Comparison of ENCODE assay signal across 8 cellular contexts in genomic region chr19:48470281-48470680, GRCh38. TPM values are rescaled to one million over a fixed set of nuclear protein-coding genes. Genes with fewer than 3 reads are reported as not detected.
DNase-seq lines count a peak whose midpoint lies in the region; ATAC-seq and TF ChIP-seq lines count a peak whose summit lies in the region.

No MANE protein-coding gene starts in this region.

- H3K4me1 Mint-ChIP-seq in activated CD8-positive, alpha-beta T cell treated with anti-CD3 and anti-CD28 coated beads, Interleukin-2, amount 10 ng/mL, durations not matched to agents 7 days and 5 days (ENCODE audit: low read depth): peaks cover 29% of the 10 kb centered on the region
- peaks cover 33% of the 10 kb centered on the region for H3K4me1 Mint-ChIP-seq in stimulated activated effector memory CD8-positive, alpha-beta T cell treated with anti-CD3 and anti-CD28 coated beads, Interleukin-12 subunit alpha, Interleukin-12 subunit beta, amount 100 ng/mL, for 72 hours

- CTCF ChIA-PET in activated CD8-positive, alpha-beta T cell treated with anti-CD3 and anti-CD28 coated beads, Interleukin-2, amount 10 ng/mL, durations not matched to agents 7 days and 5 days (lab: Charles Lee): interaction anchor here (1.9 kb wide), 1 partner anchor 19 kb away, joined by 12 read pairs; no protein-coding TSS in a partner anchor

- H3K36me3 Mint-ChIP-seq in activated CD8-positive, alpha-beta T cell treated with anti-CD3 and anti-CD28 coated beads, Interleukin-2, amount 10 ng/mL, durations not matched to agents 7 days and 5 days (ENCODE audit: low read depth): peaks cover 36% of the 10 kb centered on the region
- peaks cover 61% of the 10 kb centered on the region for H3K36me3 Mint-ChIP-seq in stimulated activated effector memory CD8-positive, alpha-beta T cell treated with anti-CD3 and anti-CD28 coated beads, Interleukin-12 subunit alpha, Interleukin-12 subunit beta, amount 100 ng/mL, for 72 hours

- ATAC-seq in activated CD8-positive, alpha-beta T cell treated with anti-CD3 and anti-CD28 coated beads, Interleukin-2, amount 10 ng/mL, durations not matched to agents 7 days and 5 days: no peak
- no peak for ATAC-seq in stimulated activated effector memory CD8-positive, alpha-beta T cell treated with anti-CD3 and anti-CD28 coated beads, Interleukin-12 subunit alpha, Interleukin-12 subunit beta, amount 100 ng/mL, for 72 hours

- peak overlapping the region; percentile 16 for H3K27ac Mint-ChIP-seq in activated CD8-positive, alpha-beta T cell treated with anti-CD3 and anti-CD28 coated beads, Interleukin-2, amount 10 ng/mL, durations not matched to agents 7 days and 5 days
- H3K27ac Mint-ChIP-seq in stimulated activated effector memory CD8-positive, alpha-beta T cell treated with anti-CD3 and anti-CD28 coated beads, Interleukin-12 subunit alpha, Interleukin-12 subunit beta, amount 100 ng/mL, for 72 hours: no peak overlapping the region

- H3K4me3 Mint-ChIP-seq in activated CD8-positive, alpha-beta T cell treated with anti-CD3 and anti-CD28 coated beads, Interleukin-2, amount 10 ng/mL, durations not matched to agents 7 days and 5 days: peak overlapping the region; percentile 79
- peak overlapping the region; percentile 85 for H3K4me3 Mint-ChIP-seq in stimulated activated effector memory CD8-positive, alpha-beta T cell treated with anti-CD3 and anti-CD28 coated beads, Interleukin-12 subunit alpha, Interleukin-12 subunit beta, amount 100 ng/mL, for 72 hours

- H3K4me3 ChIP-seq in HFF-Myc (replicated peaks; ENCODE audit: low read depth, low read length): peak overlapping the region; percentile 58
- peak overlapping the region; percentile 63 for H3K4me3 ChIP-seq in iPS-11a (ENCODE audit: low read depth, low read length)

- no peaks in the 10 kb centered on the region for H3K9me3 Mint-ChIP-seq in activated CD8-positive, alpha-beta T cell treated with anti-CD3 and anti-CD28 coated beads, Interleukin-2, amount 10 ng/mL, durations not matched to agents 7 days and 5 days (ENCODE audit: insufficient read depth)
- no peaks in the 10 kb centered on the region for H3K9me3 Mint-ChIP-seq in stimulated activated effector memory CD8-positive, alpha-beta T cell treated with anti-CD3 and anti-CD28 coated beads, Interleukin-12 subunit alpha, Interleukin-12 subunit beta, amount 100 ng/mL, for 72 hours

- H3K27me3 Mint-ChIP-seq in activated CD8-positive, alpha-beta T cell treated with anti-CD3 and anti-CD28 coated beads, Interleukin-2, amount 10 ng/mL, durations not matched to agents 7 days and 5 days (ENCODE audit: low read depth): no peaks in the 10 kb centered on the region

- TF ChIP-seq CTCF in HFF-Myc (IDR thresholded peaks at IDR 0.05; ENCODE audit: low read depth, low read length, missing control alignments): no peak
- TF ChIP-seq CTCF in GM20000 (IDR thresholded peaks at IDR 0.05; ENCODE audit: extremely low read depth, missing control alignments): no peak

- POLR2A ChIA-PET in activated CD8-positive, alpha-beta T cell treated with anti-CD3 and anti-CD28 coated beads, Interleukin-2, amount 10 ng/mL, durations not matched to agents 7 days and 5 days (lab: Charles Lee): interaction anchor here (0.7 kb wide), 1 partner anchor 79 kb away, joined by 3 read pairs; the partner anchor contains the start of gene KDELR1

- DNase-seq in HFF-Myc (ENCODE audit: extremely low read depth, low read depth): no peak
- no peak for DNase-seq in activated CD8-positive, alpha-beta T cell treated with anti-CD3 and anti-CD28 coated beads, Interleukin-2, amount 10 ng/mL, durations not matched to agents 7 days and 5 days
- DNase-seq in stimulated activated effector memory CD8-positive, alpha-beta T cell treated with anti-CD3 and anti-CD28 coated beads, Interleukin-12 subunit alpha, Interleukin-12 subunit beta, amount 100 ng/mL, for 72 hours (ENCODE audit: low spot score in 2 of 2): no peak
- no peak for DNase-seq in GM20000 (ENCODE audit: low spot score)
- no peak for DNase-seq in OCI-M2 (lab: John Stamatoyannopoulos, UW; ENCODE audit: unreplicated experiment)
- no peak for DNase-seq in NOMO-1 treated with dmso at 0.1 percent for 144 hours (lab: John Stamatoyannopoulos, UW; ENCODE audit: unreplicated experiment)
- no peak for DNase-seq in NCI-H2029 treated with DMSO at 0.1 percent for 48 hours (lab: John Stamatoyannopoulos, UW)

RNA-seq across cellular contexts. Expression of gene CYTH2, which starts 1.1 kb away (rescaled TPM):
- 10 to 100 TPM; 48.3 to 50.3 TPM for total RNA-seq in activated CD8-positive, alpha-beta T cell treated with anti-CD3 and anti-CD28 coated beads, Interleukin-2, amount 10 ng/mL, durations not matched to agents 7 days and 5 days

RNA-seq across cellular contexts. Expression of gene KCNJ14, which starts 14.9 kb away (rescaled TPM):
- 1 to 10 TPM; 1.4 to 1.5 TPM for total RNA-seq in activated CD8-positive, alpha-beta T cell treated with anti-CD3 and anti-CD28 coated beads, Interleukin-2, amount 10 ng/mL, durations not matched to agents 7 days and 5 days

RNA-seq across cellular contexts. Expression of gene GRWD1, which starts 24.5 kb away (rescaled TPM):
- 10 to 100 TPM; 46.4 to 50.4 TPM for total RNA-seq in activated CD8-positive, alpha-beta T cell treated with anti-CD3 and anti-CD28 coated beads, Interleukin-2, amount 10 ng/mL, durations not matched to agents 7 days and 5 days

RNA-seq across cellular contexts. Expression of gene LMTK3, which starts 41.4 kb away (rescaled TPM):
- 1 to 10 TPM; 2.8 to 3.7 TPM for total RNA-seq in activated CD8-positive, alpha-beta T cell treated with anti-CD3 and anti-CD28 coated beads, Interleukin-2, amount 10 ng/mL, durations not matched to agents 7 days and 5 days
